ENCODE assay signal across 2 cellular contexts in genomic region chr6:27495386-27496135, GRCh38.
TF ChIP-seq lines count a peak whose summit lies in the region.

No MANE protein-coding gene starts in this region.

TF ChIP-seq in HEK293, 187 proteins besides CTCF, POLR2A, EP300 and RAD21 (continued from another document and continues in another):
- no peak for TF ChIP-seq ZNF704 (tag by site-specific recombination; IDR thresholded peaks at IDR 0.05)
- TF ChIP-seq ZFP37 (tag by site-specific recombination; IDR thresholded peaks at IDR 0.05) = peak; percentile 37; the same call in 1 of the 2 replicates
- TF ChIP-seq ZBTB21 (tag by site-specific recombination; IDR thresholded peaks at IDR 0.05) = peak; percentile 100
- TF ChIP-seq SCRT2 (tag by site-specific recombination; IDR thresholded peaks at IDR 0.05) = peak; percentile 70
- TF ChIP-seq IKZF3 (tag by site-specific recombination; IDR thresholded peaks at IDR 0.05) = peak; percentile 68
- TF ChIP-seq ZNF184 (tag by site-specific recombination; IDR thresholded peaks at IDR 0.05) = peak; percentile 87
- TF ChIP-seq GLI4 (tag by site-specific recombination; IDR thresholded peaks at IDR 0.05) = peak; percentile 76
- peak; percentile 91 for TF ChIP-seq ZNF324 (tag by site-specific recombination; IDR thresholded peaks at IDR 0.05)
- no peak for TF ChIP-seq HOXA7 (CRISPR knock-in tag; IDR thresholded peaks at IDR 0.05; ENCODE audit: borderline replicate concordance)
- no peak for TF ChIP-seq ZBTB49 (tag by site-specific recombination; IDR thresholded peaks at IDR 0.05; ENCODE audit: low read depth)
- TF ChIP-seq ELK4 (IDR thresholded peaks at IDR 0.05; ENCODE audit: borderline replicate concordance, low read depth, low read length) = no peak
- peak; percentile 96 for TF ChIP-seq ZNF660 (tag by site-specific recombination; IDR thresholded peaks at IDR 0.05)
- no peak for TF ChIP-seq SALL2 (tag by site-specific recombination; IDR thresholded peaks at IDR 0.05; ENCODE audit: borderline replicate concordance)
- TF ChIP-seq WT1 (tag by site-specific recombination; IDR thresholded peaks at IDR 0.05) = peak; percentile 65
- TF ChIP-seq ZNF785 (tag by site-specific recombination; IDR thresholded peaks at IDR 0.05) = peak; percentile 83
- no peak for TF ChIP-seq PBX3 (CRISPR knock-in tag; IDR thresholded peaks at IDR 0.05)
- TF ChIP-seq ZNF510 (tag by site-specific recombination; IDR thresholded peaks at IDR 0.05; ENCODE audit: insufficient replicate concordance) = no peak
- TF ChIP-seq ZNF518A (tag by site-specific recombination; conservative IDR thresholded peaks at IDR 0.05; ENCODE audit: low read depth) = peak; percentile 36; the same call in 1 of the 2 replicates

TF ChIP-seq in K562, 482 proteins besides CTCF, POLR2A, EP300 and RAD21 (continued from another document and continues in another):
- TF ChIP-seq HMGXB4 (CRISPR knock-in tag; IDR thresholded peaks at IDR 0.05) (peak; percentile 94; the same call in 1 of the 2 replicates), ELF4 (CRISPR knock-in tag; IDR thresholded peaks at IDR 0.05) (no peak), NKRF (IDR thresholded peaks at IDR 0.05; ENCODE audit: borderline replicate concordance) (no peak), ZNF174 (CRISPR knock-in tag; IDR thresholded peaks at IDR 0.05) (no peak), ZBTB43 (CRISPR knock-in tag; IDR thresholded peaks at IDR 0.05) (0 out of 2 replicates have a peak, but pooled peaks have one; percentile 25), ZNF584 (CRISPR knock-in tag; IDR thresholded peaks at IDR 0.05; ENCODE audit: low read depth) (no peak), ZBTB26 (CRISPR knock-in tag; IDR thresholded peaks at IDR 0.05) (no peak), COPS2 (conservative IDR thresholded peaks at IDR 0.05) (no peak), HINFP (tag; conservative IDR thresholded peaks at IDR 0.05; ENCODE audit: low read depth) (no peak), E2F1 (CRISPR knock-in tag; IDR thresholded peaks at IDR 0.05) (peak; percentile 57; the same call in 1 of the 2 replicates), ZNF239 (CRISPR knock-in tag; IDR thresholded peaks at IDR 0.05) (no peak), CUX1 (CRISPR knock-in tag; IDR thresholded peaks at IDR 0.05) (no peak), SLC30A9 (CRISPR knock-in tag; IDR thresholded peaks at IDR 0.05) (no peak), E2F4 (CRISPR knock-in tag; IDR thresholded peaks at IDR 0.05; ENCODE audit: low read depth) (no peak), MECOM (CRISPR knock-in tag; IDR thresholded peaks at IDR 0.05) (no peak), USF1 (CRISPR knock-in tag; IDR thresholded peaks at IDR 0.05) (0 out of 2 replicates have a peak, but pooled peaks have one; percentile 42), ARHGAP35 (IDR thresholded peaks at IDR 0.05; ENCODE audit: partially characterized antibody) (no peak), MIER1 (IDR thresholded peaks at IDR 0.05; ENCODE audit: low read depth) (no peak), DACH1 (IDR thresholded peaks at IDR 0.05; ENCODE audit: partially characterized antibody) (peak; percentile 97), ZNF277 (CRISPR knock-in tag; IDR thresholded peaks at IDR 0.05; ENCODE audit: borderline replicate concordance) (no peak), ZNF75A (CRISPR knock-in tag; IDR thresholded peaks at IDR 0.05) (no peak), LEF1 (IDR thresholded peaks at IDR 0.05) (peak; percentile 66), PTBP1 (IDR thresholded peaks at IDR 0.05; ENCODE audit: low read depth, low read length) (no peak), RBFOX2 (IDR thresholded peaks at IDR 0.05; ENCODE audit: low read depth, low read length) (peak; percentile 50; the same call in 1 of the 2 replicates), HLTF (IDR thresholded peaks at IDR 0.05) (peak; percentile 80; the same call in 1 of the 2 replicates), THAP12 (CRISPR knock-in tag; IDR thresholded peaks at IDR 0.05) (no peak), EP400 (IDR thresholded peaks at IDR 0.05) (peak; percentile 65), ZNF224 (CRISPR knock-in tag; IDR thresholded peaks at IDR 0.05) (no peak)
